In genomic region chr10:98332623-98333269, GRCh38 we compare ENCODE assay signal across 20 cellular contexts.
DNase-seq lines count a peak whose midpoint lies in the region; ATAC-seq and TF ChIP-seq lines count a peak whose summit lies in the region.
"Had no signal": no experiment of that assay in that cellular context is flagged by ENCODE, and none has a peak within 500 bp of the region (broad histone marks: within the 10 kb centered on the region; RNA-seq: fewer than 3 reads in every experiment).

No MANE protein-coding gene starts in this region.

- peaks cover 2 to 8% (median 6%) of the 10 kb centered on the region in 7 donors for H3K9me3 Mint-ChIP-seq in CD14-positive monocyte
- H3K9me3 Mint-ChIP-seq: activated CD4-positive, alpha-beta T cell treated with anti-CD3 and anti-CD28 coated beads, Interleukin-2, amount 10 ng/mL, durations not matched to agents 7 days and 5 days had no signal

- H3K9me3 ChIP-seq in left lung (no peaks in the 10 kb centered on the region), A673 (ENCODE audit: low read depth, low read length, poor library complexity, severe bottlenecking) (peaks cover 4% of the 10 kb centered on the region)
- H3K9me3 ChIP-seq: BE2C, suprapubic skin had no signal

- DNase-seq in DMS153 (lab: John Stamatoyannopoulos, UW) (peak; percentile 94), H4 (ENCODE audit: low spot score) (peak; percentile 50), left lung (no peak), A673 (ENCODE audit: low spot score) (no peak), CD14-positive monocyte (ENCODE audit: low spot score) (no peak), head of caudate nucleus (no peak)
- DNase-seq: activated CD8-positive, alpha-beta memory T cell treated with anti-CD3 and anti-CD28 coated beads, Interleukin-2, amount 50 U/mL, for 4 hours; activated effector memory CD4-positive, alpha-beta T cell treated with Interleukin-2 at 50 U/mL for 16 hours; heart left ventricle; MM.1S; NCI-H2029 treated with DMSO at 0.1 percent for 48 hours; NCI-H774; Peyer's patch; small intestine had no signal

- CTCF ChIA-PET in A673 (lab: Charles Lee): no interaction called here

- intact Hi-C loops in left lung (cut with DNase I) (no loop called here), A673 (cut with micrococcal nuclease; ENCODE audit: unreplicated experiment) (no loop called here), CD14-positive monocyte (cut with micrococcal nuclease) (loop anchor here (2.0 to 10.0 kb wide), 3 partner anchors 68 to 158 kb away; partner anchors contain the start of gene LOXL4 (in 1 of the 2)), head of caudate nucleus (cut with DNase I) (no loop called here)

- peaks cover 5% of the 10 kb centered on the region for H3K4me1 Mint-ChIP-seq in CD14-positive monocyte
- H3K4me1 Mint-ChIP-seq: activated CD4-positive, alpha-beta T cell treated with anti-CD3 and anti-CD28 coated beads, Interleukin-2, amount 10 ng/mL, durations not matched to agents 7 days and 5 days had no signal

- H3K4me3 ChIP-seq in left lung (no peak overlapping the region), A673 (ENCODE audit: low read depth, low read length, poor library complexity, severe bottlenecking) (no peak overlapping the region)
- H3K4me3 ChIP-seq: cardiac muscle cell, heart left ventricle, Peyer's patch, suprapubic skin had no signal

- TF ChIP-seq CTCF in VCaP (conservative IDR thresholded peaks at IDR 0.05) (no peak), left lung (IDR thresholded peaks at IDR 0.05) (no peak), A673 (conservative IDR thresholded peaks at IDR 0.05; ENCODE audit: low read depth, low read length) (no peak), CD14-positive monocyte (IDR thresholded peaks at IDR 0.05) (no peak)

- peaks cover 0 to 2% of the 10 kb centered on the region in 2 donors for H3K36me3 Mint-ChIP-seq in CD14-positive monocyte

- H3K4me3 Mint-ChIP-seq in CD14-positive monocyte: no peak overlapping the region
- H3K4me3 Mint-ChIP-seq: activated CD4-positive, alpha-beta T cell treated with anti-CD3 and anti-CD28 coated beads, Interleukin-2, amount 10 ng/mL, durations not matched to agents 7 days and 5 days had no signal

- peak; percentile 49 for ATAC-seq in left lung

- peaks cover 6 to 11% (median 7%) of the 10 kb centered on the region in 3 donors for H3K27me3 Mint-ChIP-seq in CD14-positive monocyte (ENCODE audit: low read depth in 3 of 3)

- peaks cover 0 to 7% of the 10 kb centered on the region in 2 donors for H3K4me1 ChIP-seq in left lung
- H3K4me1 ChIP-seq in A673 (ENCODE audit: insufficient read depth, low read length, poor library complexity, severe bottlenecking): no peaks in the 10 kb centered on the region
- H3K4me1 ChIP-seq: BE2C, heart left ventricle, parathyroid adenoma, Peyer's patch, suprapubic skin had no signal

- no TSS peak for BruUV-seq in A673 (replicated peaks; lab: Mats Ljungman, UMichigan)

- H3K27ac ChIP-seq in VCaP (peak overlapping the region; percentile 33; the same call in 1 of the 2 replicates), left lung (no peak overlapping the region), A673 (ENCODE audit: low read depth, low read length, poor library complexity, severe bottlenecking) (no peak overlapping the region)
- H3K27ac ChIP-seq: cardiac muscle cell, heart left ventricle, parathyroid adenoma, Peyer's patch, suprapubic skin had no signal

- no peak overlapping the region for H3K27ac Mint-ChIP-seq in CD14-positive monocyte
- H3K27ac Mint-ChIP-seq: activated CD4-positive, alpha-beta T cell treated with anti-CD3 and anti-CD28 coated beads, Interleukin-2, amount 10 ng/mL, durations not matched to agents 7 days and 5 days had no signal

- H3K36me3 ChIP-seq in left lung (no peaks in the 10 kb centered on the region), A673 (ENCODE audit: insufficient read depth, low read length, poor library complexity, severe bottlenecking) (no peaks in the 10 kb centered on the region)
- H3K36me3 ChIP-seq: BE2C, cardiac muscle cell, heart left ventricle, Peyer's patch, suprapubic skin had no signal

- H3K27me3 ChIP-seq in left lung (no peaks in the 10 kb centered on the region), A673 (replicated peaks; ENCODE audit: insufficient read depth, low read depth, low read length, poor library complexity) (peaks cover 5% of the 10 kb centered on the region)
- H3K27me3 ChIP-seq: BE2C, cardiac muscle cell, Peyer's patch, suprapubic skin had no signal

- POLR2A ChIA-PET in A673 (lab: Charles Lee; ENCODE audit: low non-redundant PET): no interaction called here

Comparison
In these comparisons a context has a peak if more than half of its experiments do, and no peak if none do; other contexts are left out.
1. DNase-seq: peak in DMS153 (single experiment) and H4 (single experiment); none in left lung (0 of 2), A673 (single experiment), CD14-positive monocyte (single experiment) and head of caudate nucleus (0 of 42).
2. intact Hi-C loops: an anchor here in CD14-positive monocyte (2.0 to 10.0 kb wide); none called in left lung, A673 and head of caudate nucleus.